ENCODE assay signal across 13 cellular contexts in the genomic region with DNA sequence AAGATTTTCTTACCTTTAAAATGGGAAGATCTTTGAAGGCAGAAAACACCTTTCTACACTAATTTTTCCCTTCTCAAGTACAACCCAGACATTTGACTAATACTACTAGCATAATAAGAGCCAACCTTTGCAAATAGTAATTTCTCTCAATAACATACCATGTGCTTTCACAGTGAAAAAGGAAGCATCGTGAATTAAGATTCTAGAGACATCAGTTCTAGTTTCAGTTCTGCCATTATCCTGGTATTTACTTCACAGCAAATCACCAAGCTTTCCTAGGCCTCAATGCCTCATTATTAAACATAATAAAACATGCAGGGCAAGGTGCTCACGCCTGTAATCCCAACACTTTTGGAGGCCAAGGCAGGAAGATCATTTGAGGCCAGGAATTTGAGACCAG. TPM values are rescaled to one million over a fixed set of nuclear protein-coding genes. Genes with fewer than 3 reads are reported as not detected.
A peak's percentile ranks its signal among the peaks of the same experiment; 100 is the strongest.
DNase-seq lines count a peak whose midpoint lies in the region; ATAC-seq and TF ChIP-seq lines count a peak whose summit lies in the region.
"Had no signal": no experiment of that assay in that cellular context is flagged by ENCODE, and none has a peak within 500 bp of the region (broad histone marks: within the 10 kb centered on the region; RNA-seq: fewer than 3 reads in every experiment).

No MANE protein-coding gene starts in this region.

- no peaks in the 10 kb centered on the region for H3K27me3 ChIP-seq in lower lobe of right lung (ENCODE audit: low read depth)

- H3K27me3 Mint-ChIP-seq in activated CD4-positive, alpha-beta T cell treated with anti-CD3 and anti-CD28 coated beads, Interleukin-2, amount 10 ng/mL, durations not matched to agents 24 days and 14 days: no peaks in the 10 kb centered on the region
- H3K27me3 Mint-ChIP-seq in activated CD4-positive, alpha-beta T cell treated with anti-CD3 and anti-CD28 coated beads for 36 hours: no peaks in the 10 kb centered on the region
- H3K27me3 Mint-ChIP-seq: naive thymus-derived CD8-positive, alpha-beta T cell had no signal

- no peak overlapping the region for H3K27ac ChIP-seq in lower lobe of right lung
- H3K27ac ChIP-seq: C4-2B had no signal

- peaks cover 17% of the 10 kb centered on the region for H3K36me3 ChIP-seq in lower lobe of right lung

- peaks cover 12% of the 10 kb centered on the region for H3K4me1 ChIP-seq in lower lobe of right lung

- no peak overlapping the region for H3K27ac Mint-ChIP-seq in activated CD4-positive, alpha-beta T cell treated with anti-CD3 and anti-CD28 coated beads, Interleukin-2, amount 10 ng/mL, durations not matched to agents 24 days and 14 days
- no peak overlapping the region for H3K27ac Mint-ChIP-seq in activated CD4-positive, alpha-beta T cell treated with anti-CD3 and anti-CD28 coated beads for 36 hours

- POLR2A ChIA-PET in activated CD4-positive, alpha-beta T cell treated with anti-CD3 and anti-CD28 coated beads for 36 hours (lab: Charles Lee): no interaction called here

- DNase-seq in lower lobe of right lung: no peak
- no peak for DNase-seq in stimulated activated CD4-positive, alpha-beta T cell treated with anti-CD3 and anti-CD28 coated beads, Interleukin-15, amount 100 ng/mL, for 24 hours
- no peak for DNase-seq in activated CD4-positive, alpha-beta T cell treated with anti-CD3 and anti-CD28 coated beads, Interleukin-2, amount 10 ng/mL, durations not matched to agents 24 days and 14 days
- DNase-seq in NCI-H2227 (lab: John Stamatoyannopoulos, UW; ENCODE audit: unreplicated experiment): no peak
- no peak for DNase-seq in activated CD4-positive, alpha-beta T cell treated with anti-CD3 and anti-CD28 coated beads for 36 hours
- DNase-seq: activated CD4-positive, alpha-beta T cell treated with anti-CD3 and anti-CD28 coated beads, Interleukin-2, amount 50 U/mL, for 48 hours; GF-D8; naive thymus-derived CD8-positive, alpha-beta T cell; NCI-H1092 treated with DMSO at 0.1 percent for 48 hours had no signal

- ATAC-seq in GM18511 (IDR thresholded peaks at IDR 0.05; ENCODE audit: unreplicated experiment) (peak; percentile 61), GM21529 (IDR thresholded peaks at IDR 0.05; ENCODE audit: unreplicated experiment) (peak; percentile 54), HG03469 (IDR thresholded peaks at IDR 0.05; ENCODE audit: unreplicated experiment) (peak; percentile 36), lower lobe of right lung (peak; percentile 42 to 44)
- no peak for ATAC-seq in activated CD4-positive, alpha-beta T cell treated with anti-CD3 and anti-CD28 coated beads for 36 hours
- ATAC-seq: naive thymus-derived CD8-positive, alpha-beta T cell had no signal

- peaks cover 14% of the 10 kb centered on the region for H3K36me3 Mint-ChIP-seq in activated CD4-positive, alpha-beta T cell treated with anti-CD3 and anti-CD28 coated beads, Interleukin-2, amount 10 ng/mL, durations not matched to agents 24 days and 14 days (ENCODE audit: low read depth)
- peaks cover 6% of the 10 kb centered on the region for H3K36me3 Mint-ChIP-seq in activated CD4-positive, alpha-beta T cell treated with anti-CD3 and anti-CD28 coated beads for 36 hours (ENCODE audit: low read depth)

- intact Hi-C loops in lower lobe of right lung (cut with DNase I): no loop called here
- intact Hi-C loops in activated CD4-positive, alpha-beta T cell treated with anti-CD3 and anti-CD28 coated beads, Interleukin-2, amount 10 ng/mL, durations not matched to agents 24 days and 14 days (cut with micrococcal nuclease): no loop called here
- intact Hi-C loops in activated CD4-positive, alpha-beta T cell treated with anti-CD3 and anti-CD28 coated beads for 36 hours (cut with DNase I, micrococcal nuclease): loop anchor here (5.0 kb wide), 2 partner anchors 71 to 146 kb away; a partner anchor contains a TSS

- no peak for TF ChIP-seq CTCF in lower lobe of right lung (IDR thresholded peaks at IDR 0.05)

- CTCF ChIA-PET in activated CD4-positive, alpha-beta T cell treated with anti-CD3 and anti-CD28 coated beads for 36 hours (lab: Charles Lee): no interaction called here

- H3K4me1 Mint-ChIP-seq in activated CD4-positive, alpha-beta T cell treated with anti-CD3 and anti-CD28 coated beads, Interleukin-2, amount 10 ng/mL, durations not matched to agents 24 days and 14 days: peaks cover 24% of the 10 kb centered on the region
- H3K4me1 Mint-ChIP-seq in activated CD4-positive, alpha-beta T cell treated with anti-CD3 and anti-CD28 coated beads for 36 hours: peaks cover 26% of the 10 kb centered on the region

- H3K9me3 Mint-ChIP-seq in activated CD4-positive, alpha-beta T cell treated with anti-CD3 and anti-CD28 coated beads, Interleukin-2, amount 10 ng/mL, durations not matched to agents 24 days and 14 days: peaks cover 3% of the 10 kb centered on the region
- H3K9me3 Mint-ChIP-seq in activated CD4-positive, alpha-beta T cell treated with anti-CD3 and anti-CD28 coated beads for 36 hours (ENCODE audit: low read depth): no peaks in the 10 kb centered on the region
- H3K9me3 Mint-ChIP-seq: naive thymus-derived CD8-positive, alpha-beta T cell had no signal

- H3K4me3 Mint-ChIP-seq in activated CD4-positive, alpha-beta T cell treated with anti-CD3 and anti-CD28 coated beads, Interleukin-2, amount 10 ng/mL, durations not matched to agents 24 days and 14 days: no peak overlapping the region
- no peak overlapping the region for H3K4me3 Mint-ChIP-seq in activated CD4-positive, alpha-beta T cell treated with anti-CD3 and anti-CD28 coated beads for 36 hours

- no peak overlapping the region for H3K4me3 ChIP-seq in lower lobe of right lung

- no peaks in the 10 kb centered on the region for H3K9me3 ChIP-seq in lower lobe of right lung

RNA-seq across cellular contexts. Expression of a gene that starts 24.9 kb away (rescaled TPM):
- total RNA-seq in lower lobe of right lung: 80.0 TPM
- 2.1 and 2.8 TPM in 2 replicates for total RNA-seq in activated CD4-positive, alpha-beta T cell treated with anti-CD3 and anti-CD28 coated beads, Interleukin-2, amount 10 ng/mL, durations not matched to agents 24 days and 14 days
- 1 to 10 TPM; 1.1 to 1.4 TPM for total RNA-seq in activated CD4-positive, alpha-beta T cell treated with anti-CD3 and anti-CD28 coated beads for 36 hours

Comparison
In these comparisons a context has a peak if more than half of its experiments do, and no peak if none do; other contexts are left out.
1. intact Hi-C loops: an anchor here in activated CD4-positive, alpha-beta T cell treated with anti-CD3 and anti-CD28 coated beads for 36 hours (5.0 kb wide); none called in lower lobe of right lung and activated CD4-positive, alpha-beta T cell treated with anti-CD3 and anti-CD28 coated beads, Interleukin-2, amount 10 ng/mL, durations not matched to agents 24 days and 14 days.
2. RNA of a gene that starts 24.9 kb away (total RNA-seq): 80.0 TPM in lower lobe of right lung (single experiment); 2.1 to 2.8 TPM in activated CD4-positive, alpha-beta T cell treated with anti-CD3 and anti-CD28 coated beads, Interleukin-2, amount 10 ng/mL, durations not matched to agents 24 days and 14 days and 1.1 to 1.4 TPM in activated CD4-positive, alpha-beta T cell treated with anti-CD3 and anti-CD28 coated beads for 36 hours; every median in the first group is over 10 times any median in the second.